Comparison of ENCODE assay signal across 25 cellular contexts in genomic region chr14:34237098-34237497, GRCh38.
DNase-seq lines count a peak whose midpoint lies in the region; ATAC-seq, FAIRE-seq and TF ChIP-seq lines count a peak whose summit lies in the region.
"Had no signal": no experiment of that assay in that cellular context is flagged by ENCODE, and none has a peak within 500 bp of the region (broad histone marks: within the 10 kb centered on the region; RNA-seq: fewer than 3 reads in every experiment).

No MANE protein-coding gene starts in this region.

- no peaks in the 10 kb centered on the region for H3K36me3 Mint-ChIP-seq in Calu3 (ENCODE audit: insufficient read depth, unreplicated experiment)
- H3K36me3 Mint-ChIP-seq: CD8-positive, alpha-beta T cell; stimulated activated memory B cell treated with anti-CD40 and anti-IgM and Interleukin-4, amounts not matched to agents 10 μg/mL and 1 μg/mL and 100 μg/mL, for 72 hours had no signal

- no peak overlapping the region for H2AFZ ChIP-seq in keratinocyte (ENCODE audit: control insufficient read depth, low read length)
- H2AFZ ChIP-seq: PC-9 had no signal

- H3K4me1 Mint-ChIP-seq in Calu3 (ENCODE audit: low read depth, unreplicated experiment) = peaks cover 37% of the 10 kb centered on the region
- H3K4me1 Mint-ChIP-seq: activated CD4-positive, alpha-beta memory T cell treated with anti-CD3 and anti-CD28 coated beads, Interleukin-2, amount 10 ng/mL, durations not matched to agents 7 days and 5 days; stimulated activated memory B cell treated with anti-CD40 and anti-IgM and Interleukin-4, amounts not matched to agents 10 μg/mL and 1 μg/mL and 100 μg/mL, for 72 hours had no signal

- 74% methylated on average over 1 of the region's 1 CpG for WGBS in heart right ventricle, 2 donors

- CTCF ChIA-PET in Calu3 (lab: Charles Lee) = interaction anchor here (1.1 kb wide), 1 partner anchor 64 kb away, joined by 3 read pairs; no protein-coding TSS in a partner anchor

- H3K9me3 ChIP-seq in SJCRH30 (replicated peaks) (no peaks in the 10 kb centered on the region), keratinocyte (ENCODE audit: control insufficient read depth, low read depth, low read length) (no peaks in the 10 kb centered on the region), heart right ventricle (no peaks in the 10 kb centered on the region)
- H3K9me3 ChIP-seq: SK-N-SH had no signal

- H3K79me2 ChIP-seq in keratinocyte (ENCODE audit: control insufficient read depth, insufficient read depth, low read length) = no peaks in the 10 kb centered on the region

- H3K27ac ChIP-seq in SJCRH30 = peak overlapping the region; percentile 10; the same call in 1 of the 2 replicates
- no peak overlapping the region for H3K27ac ChIP-seq in keratinocyte (ENCODE audit: control insufficient read depth, insufficient read depth, low read length)
- no peak overlapping the region for H3K27ac ChIP-seq in heart right ventricle
- H3K27ac ChIP-seq: PC-9 had no signal

- H3K36me3 ChIP-seq in SJCRH30 (no peaks in the 10 kb centered on the region), keratinocyte (ENCODE audit: control insufficient read depth in 2 of 2, extremely low read depth in 1 of 2, insufficient read depth in 2 of 2, low read length in 2 of 2) (no peaks in the 10 kb centered on the region), heart right ventricle (no peaks in the 10 kb centered on the region)

- H3K4me2 ChIP-seq in keratinocyte (ENCODE audit: control insufficient read depth, extremely low read depth, insufficient read depth, low read depth, low read length) = no peak overlapping the region
- H3K4me2 ChIP-seq: PC-9, SK-N-SH had no signal

- dilution Hi-C loops in keratinocyte (cut with MboI; ENCODE audit: extremely low pct_ligation_motif_present, low sequenced_read_pairs) = no loop called here

- H3K9me1 ChIP-seq in keratinocyte (ENCODE audit: control insufficient read depth, extremely low read depth, insufficient read depth, low read length) = no peaks in the 10 kb centered on the region

- peak overlapping the region; percentile 62 for H3K27ac Mint-ChIP-seq in Calu3 (ENCODE audit: unreplicated experiment)
- H3K27ac Mint-ChIP-seq: activated CD4-positive, alpha-beta memory T cell treated with anti-CD3 and anti-CD28 coated beads, Interleukin-2, amount 10 ng/mL, durations not matched to agents 7 days and 5 days; CD8-positive, alpha-beta T cell; endodermal cell; stimulated activated memory B cell treated with anti-CD40 and anti-IgM and Interleukin-4, amounts not matched to agents 10 μg/mL and 1 μg/mL and 100 μg/mL, for 72 hours had no signal

- no peak overlapping the region for H3K4me3 ChIP-seq in LNCaP clone FGC (ENCODE audit: low read depth, low read length)
- H3K4me3 ChIP-seq in SJCRH30 = no peak overlapping the region
- H3K4me3 ChIP-seq in keratinocyte (ENCODE audit: control insufficient read depth in 2 of 3, extremely low read depth in 1 of 3, insufficient read depth in 2 of 3, low read depth in 1 of 3, low read length in 3 of 3) = no peak overlapping the region
- no peak overlapping the region for H3K4me3 ChIP-seq in heart right ventricle
- H3K4me3 ChIP-seq: lung, PC-9 had no signal

- ATAC-seq in heart right ventricle (no peak), GM21515 (IDR thresholded peaks at IDR 0.05; ENCODE audit: unreplicated experiment) (no peak)
- ATAC-seq: CD8-positive, alpha-beta T cell; sciatic nerve; stimulated activated memory B cell treated with anti-CD40 and anti-IgM and Interleukin-4, amounts not matched to agents 10 μg/mL and 1 μg/mL and 100 μg/mL, for 72 hours had no signal

- TF ChIP-seq CTCF in Calu3 (IDR thresholded peaks at IDR 0.05; ENCODE audit: unreplicated experiment) (no peak), LNCaP clone FGC (IDR thresholded peaks at IDR 0.05; ENCODE audit: control insufficient read depth, extremely low read depth, insufficient read depth) (no peak), keratinocyte (optimal IDR thresholded peaks at IDR 0.05 in 1 of 3, IDR thresholded peaks at IDR 0.05 in 1 of 3, conservative IDR thresholded peaks at IDR 0.05 in 1 of 3; ENCODE audit: extremely low read depth in 1 of 3, insufficient read depth in 2 of 3, low read length in 3 of 3) (no peak), heart right ventricle (IDR thresholded peaks at IDR 0.05) (no peak)

- FAIRE-seq in keratinocyte (lab: Jason Lieb, UNC) = peak; percentile 34
- FAIRE-seq: H1 had no signal

- peaks cover 4% of the 10 kb centered on the region for H3K9me3 Mint-ChIP-seq in Calu3 (ENCODE audit: low read depth, unreplicated experiment)
- H3K9me3 Mint-ChIP-seq: activated CD4-positive, alpha-beta memory T cell treated with anti-CD3 and anti-CD28 coated beads, Interleukin-2, amount 10 ng/mL, durations not matched to agents 7 days and 5 days; CD8-positive, alpha-beta T cell; endodermal cell; stimulated activated memory B cell treated with anti-CD40 and anti-IgM and Interleukin-4, amounts not matched to agents 10 μg/mL and 1 μg/mL and 100 μg/mL, for 72 hours had no signal

- no peaks in the 10 kb centered on the region for H3K27me3 Mint-ChIP-seq in Calu3 (ENCODE audit: unreplicated experiment)
- H3K27me3 Mint-ChIP-seq: stimulated activated memory B cell treated with anti-CD40 and anti-IgM and Interleukin-4, amounts not matched to agents 10 μg/mL and 1 μg/mL and 100 μg/mL, for 72 hours had no signal

- no TSS peak for BruUV-seq in Calu3 (replicated peaks; lab: Mats Ljungman, UMichigan)

- H3K4me3 Mint-ChIP-seq in Calu3 (ENCODE audit: low read depth, unreplicated experiment) = no peak overlapping the region
- H3K4me3 Mint-ChIP-seq: activated CD4-positive, alpha-beta memory T cell treated with anti-CD3 and anti-CD28 coated beads, Interleukin-2, amount 10 ng/mL, durations not matched to agents 7 days and 5 days; CD8-positive, alpha-beta T cell; endodermal cell; stimulated activated memory B cell treated with anti-CD40 and anti-IgM and Interleukin-4, amounts not matched to agents 10 μg/mL and 1 μg/mL and 100 μg/mL, for 72 hours had no signal

- H3K9ac ChIP-seq in keratinocyte (ENCODE audit: control insufficient read depth, extremely low read depth, insufficient read depth, low read length) = no peak overlapping the region
- H3K9ac ChIP-seq: SK-N-SH had no signal

- H3K27me3 ChIP-seq in SJCRH30 (no peaks in the 10 kb centered on the region), keratinocyte (ENCODE audit: control insufficient read depth, extremely low read depth, insufficient read depth, low read length) (no peaks in the 10 kb centered on the region), heart right ventricle (no peaks in the 10 kb centered on the region)

- no peaks in the 10 kb centered on the region for H4K20me1 ChIP-seq in keratinocyte (ENCODE audit: control insufficient read depth, extremely low read depth, insufficient read depth, low read length)

- no peak for DNase-seq in Calu3
- peak; percentile 50 for DNase-seq in LNCaP clone FGC (ENCODE audit: low read depth)
- no peak for DNase-seq in SJCRH30
- DNase-seq in keratinocyte (ENCODE audit: low read depth, low spot score) = no peak
- no peak for DNase-seq in heart right ventricle
- no peak for DNase-seq in epidermal melanocyte (ENCODE audit: insufficient read length, low spot score)
- DNase-seq in NCI-H524 treated with DMSO at 0.1 percent for 48 hours (lab: John Stamatoyannopoulos, UW) = no peak
- DNase-seq: activated CD4-positive, alpha-beta memory T cell treated with anti-CD3 and anti-CD28 coated beads, Interleukin-2, amount 10 ng/mL, durations not matched to agents 7 days and 5 days; activated CD4-positive, CD25-positive, alpha-beta regulatory T cell; activated naive CD4-positive, alpha-beta T cell; aorta; CD8-positive, alpha-beta T cell; endodermal cell; hippocampal formation; islet precursor cell; NCI-H146; NCI-H510A; SK-N-SH; T-helper 9 cell had no signal

- intact Hi-C loops in Calu3 (cut with micrococcal nuclease; ENCODE audit: unreplicated experiment) = no loop called here
- intact Hi-C loops in heart right ventricle (cut with DNase I) = loop anchor here in 3 of 10 donors (10.0 kb wide), 4 partner anchors 152 to 1662 kb away; no protein-coding TSS in a partner anchor

- H3K4me1 ChIP-seq in SJCRH30 = peaks cover 21% of the 10 kb centered on the region
- H3K4me1 ChIP-seq in keratinocyte (ENCODE audit: control insufficient read depth, extremely low read depth, insufficient read depth, low read length) = no peaks in the 10 kb centered on the region
- peaks cover 0 to 50% (median 10%) of the 10 kb centered on the region in 9 donors for H3K4me1 ChIP-seq in heart right ventricle
